In genomic region chr16:14436410-14436955, GRCh38 we compare ENCODE assay signal across 12 cellular contexts.
DNase-seq lines count a peak whose midpoint lies in the region; ATAC-seq lines count a peak whose summit lies in the region.
"Had no signal": no experiment of that assay in that cellular context is flagged by ENCODE, and none has a peak within 500 bp of the region (broad histone marks: within the 10 kb centered on the region; RNA-seq: fewer than 3 reads in every experiment).

No MANE protein-coding gene starts in this region.

- H3K27me3 Mint-ChIP-seq in activated naive CD4-positive, alpha-beta T cell treated with anti-CD3 and anti-CD28 coated beads for 36 hours (ENCODE audit: low read depth) = no peaks in the 10 kb centered on the region
- H3K27me3 Mint-ChIP-seq: progenitor cell of endocrine pancreas had no signal

- DNase-seq in activated naive CD4-positive, alpha-beta T cell treated with anti-CD3 and anti-CD28 coated beads for 36 hours = peak; percentile 40
- no peak for DNase-seq in activated naive CD4-positive, alpha-beta T cell treated with Interleukin-2 at 50 U/mL for 16 hours
- DNase-seq in activated CD4-positive, alpha-beta T cell treated with anti-CD3 and anti-CD28 coated beads, Interleukin-2, amount 50 U/mL, for 1 hour = peak; percentile 3
- DNase-seq in globus pallidus (ENCODE audit: low spot score) (peak; percentile 27), smooth muscle cell of the brain vasculature (ENCODE audit: low read depth, low spot score) (peak; percentile 37)
- DNase-seq: cerebellar nuclear complex; HCEC 1CT; stimulated activated naive CD4-positive, alpha-beta T cell treated with Interleukin-2 at 50 U/mL for 16 hours had no signal

- no peak overlapping the region for H3K4me3 Mint-ChIP-seq in activated naive CD4-positive, alpha-beta T cell treated with anti-CD3 and anti-CD28 coated beads for 36 hours

- peaks cover 9% of the 10 kb centered on the region for H3K36me3 Mint-ChIP-seq in activated naive CD4-positive, alpha-beta T cell treated with anti-CD3 and anti-CD28 coated beads for 36 hours (ENCODE audit: low read depth)

- no peaks in the 10 kb centered on the region for H3K9me3 Mint-ChIP-seq in activated naive CD4-positive, alpha-beta T cell treated with anti-CD3 and anti-CD28 coated beads for 36 hours

- no peak overlapping the region for H3K27ac Mint-ChIP-seq in activated naive CD4-positive, alpha-beta T cell treated with anti-CD3 and anti-CD28 coated beads for 36 hours
- H3K27ac Mint-ChIP-seq: progenitor cell of endocrine pancreas had no signal

- intact Hi-C loops in activated naive CD4-positive, alpha-beta T cell treated with anti-CD3 and anti-CD28 coated beads for 36 hours (cut with micrococcal nuclease) = loop anchor here (10.0 kb wide), 1 partner anchor 132 kb away; no protein-coding TSS in a partner anchor

- ATAC-seq in HG02610 (IDR thresholded peaks at IDR 0.05; ENCODE audit: unreplicated experiment) (no peak), HG03095 (IDR thresholded peaks at IDR 0.05; ENCODE audit: unreplicated experiment) (no peak), GM18511 (IDR thresholded peaks at IDR 0.05; ENCODE audit: unreplicated experiment) (no peak)

- H3K4me1 Mint-ChIP-seq in activated naive CD4-positive, alpha-beta T cell treated with anti-CD3 and anti-CD28 coated beads for 36 hours (ENCODE audit: low read depth) = peaks cover 33% of the 10 kb centered on the region

- CTCF ChIA-PET in activated naive CD4-positive, alpha-beta T cell treated with anti-CD3 and anti-CD28 coated beads for 36 hours (lab: Charles Lee) = no interaction called here
